25 cellular contexts compared by ENCODE assay signal in genomic region chr16:71788578-71788977, GRCh38. TPM values are rescaled to one million over a fixed set of nuclear protein-coding genes. Genes with fewer than 3 reads are reported as not detected.
DNase-seq lines count a peak whose midpoint lies in the region; ATAC-seq and TF ChIP-seq lines count a peak whose summit lies in the region.
"Had no signal": no experiment of that assay in that cellular context is flagged by ENCODE, and none has a peak within 500 bp of the region (broad histone marks: within the 10 kb centered on the region; RNA-seq: fewer than 3 reads in every experiment).

No MANE protein-coding gene starts in this region.

- H3K4me3 Mint-ChIP-seq in MCF 10A (ENCODE audit: unreplicated experiment) = no peak overlapping the region
- H3K4me3 Mint-ChIP-seq in T-helper 17 cell = no peak overlapping the region
- no peak overlapping the region for H3K4me3 Mint-ChIP-seq in type B pancreatic cell
- H3K4me3 Mint-ChIP-seq: CD14-positive monocyte; CD4-positive, alpha-beta T cell; CD8-positive, alpha-beta memory T cell; GM23338; H9; HFFc6 had no signal

- H3K36me3 Mint-ChIP-seq in MCF 10A (ENCODE audit: insufficient read depth, unreplicated experiment) = peaks cover 58% of the 10 kb centered on the region
- peaks cover 4% of the 10 kb centered on the region for H3K36me3 Mint-ChIP-seq in T-helper 17 cell (ENCODE audit: low read depth)
- H3K36me3 Mint-ChIP-seq in type B pancreatic cell = peaks cover 23% of the 10 kb centered on the region

- ATAC-seq in T-helper 17 cell (no peak), GM18498 (IDR thresholded peaks at IDR 0.05; ENCODE audit: unreplicated experiment) (no peak)
- ATAC-seq: A549, GM12878, GM23338, HCT116 had no signal

- 89% methylated on average over 2 of the region's 2 CpGs for WGBS in mammary epithelial cell (ENCODE audit: low coverage, missing lambda C conversion rate)

- no peak overlapping the region for H3K27ac ChIP-seq in breast epithelium
- H3K27ac ChIP-seq in mammary epithelial cell (ENCODE audit: insufficient read depth, low read depth, low read length) = no peak overlapping the region
- no peak overlapping the region for H3K27ac ChIP-seq in PC-9
- H3K27ac ChIP-seq: A549; BLaER1 treated with 17β-estradiol and CSF1 and Interleukin-3, amounts not matched to agents 10 nM and 100 nM had no signal

- dilution Hi-C loops in mammary epithelial cell (cut with HindIII; ENCODE audit: low sequenced_read_pairs) = loop anchor here (5.0 kb wide), 2 partner anchors 56 to 59 kb away; partner anchors contain the start of gene ATXN1L

- no peak overlapping the region for H3K4me2 ChIP-seq in mammary epithelial cell (ENCODE audit: insufficient read depth, low read depth, low read length)
- no peak overlapping the region for H3K4me2 ChIP-seq in PC-9
- H3K4me2 ChIP-seq: A549; BLaER1 treated with 17β-estradiol and CSF1 and Interleukin-3, amounts not matched to agents 10 nM and 100 nM; GM23338 had no signal

- H3K27me3 ChIP-seq in breast epithelium (no peaks in the 10 kb centered on the region), mammary epithelial cell (ENCODE audit: insufficient read depth, low read length) (no peaks in the 10 kb centered on the region), PC-9 (ENCODE audit: insufficient read depth, low read depth) (no peaks in the 10 kb centered on the region)
- H3K27me3 ChIP-seq: BE2C; BLaER1 treated with 17β-estradiol and CSF1 and Interleukin-3, amounts not matched to agents 10 nM and 100 nM had no signal

- TF ChIP-seq POLR2A in breast epithelium (IDR thresholded peaks at IDR 0.05) = no peak

- in situ Hi-C loops in mammary epithelial cell (cut with MboI; ENCODE audit: low sequenced_read_pairs in 2 of 2) = no loop called here

- H3K9me2 ChIP-seq in PC-9 (ENCODE audit: insufficient read depth) = no peaks in the 10 kb centered on the region

- no peaks in the 10 kb centered on the region for H3K27me3 Mint-ChIP-seq in MCF 10A (ENCODE audit: insufficient read depth, unreplicated experiment)
- no peaks in the 10 kb centered on the region for H3K27me3 Mint-ChIP-seq in T-helper 17 cell
- no peaks in the 10 kb centered on the region for H3K27me3 Mint-ChIP-seq in type B pancreatic cell
- H3K27me3 Mint-ChIP-seq: CD4-positive, alpha-beta T cell; CD8-positive, alpha-beta memory T cell had no signal

- H3K4me3 ChIP-seq in breast epithelium (no peak overlapping the region), mammary epithelial cell (replicated peaks in 1 of 3; ENCODE audit: insufficient read depth in 1 of 3, low read depth in 2 of 3, low read length in 3 of 3) (no peak overlapping the region), PC-9 (no peak overlapping the region)
- H3K4me3 ChIP-seq: A549; BLaER1 treated with 17β-estradiol and CSF1 and Interleukin-3, amounts not matched to agents 10 nM and 100 nM; GM12878; GM23338 had no signal

- no peaks in the 10 kb centered on the region for H3K36me3 ChIP-seq in breast epithelium
- H3K36me3 ChIP-seq in mammary epithelial cell (ENCODE audit: insufficient read depth, low read length) = peaks cover 16% of the 10 kb centered on the region
- H3K36me3 ChIP-seq in PC-9 (ENCODE audit: low read depth) = peaks cover 20% of the 10 kb centered on the region

- DNase-seq in MCF 10A (ENCODE audit: unreplicated experiment) = no peak
- no peak for DNase-seq in breast epithelium (ENCODE audit: low spot score in 2 of 2)
- DNase-seq in T-helper 17 cell = no peak
- DNase-seq in mammary epithelial cell = no peak
- peak; percentile 16 for DNase-seq in type B pancreatic cell (ENCODE audit: extremely low spot score, unreplicated experiment)
- DNase-seq in PC-9 = no peak
- DNase-seq: 8988T; ACHN; AML-193; BE2C; CD4-positive, alpha-beta T cell; CD8-positive, alpha-beta memory T cell; DMS 273 treated with DMSO at 0.1 percent for 48 hours; DMS79; EL; GDM1; H9; HFFc6 had no signal

- H3K9me3 ChIP-seq in breast epithelium = no peaks in the 10 kb centered on the region
- H3K9me3 ChIP-seq in T-helper 17 cell (ENCODE audit: control insufficient read depth, low read length, poor library complexity, severe bottlenecking) = no peaks in the 10 kb centered on the region
- no peaks in the 10 kb centered on the region for H3K9me3 ChIP-seq in mammary epithelial cell (replicated peaks; ENCODE audit: insufficient read depth, low read length)
- no peaks in the 10 kb centered on the region for H3K9me3 ChIP-seq in PC-9 (ENCODE audit: insufficient read depth, low read depth)
- H3K9me3 ChIP-seq: A549; BE2C; BLaER1 treated with 17β-estradiol and CSF1 and Interleukin-3, amounts not matched to agents 10 nM and 100 nM had no signal

- TF ChIP-seq CTCF in MCF 10A (IDR thresholded peaks at IDR 0.05; ENCODE audit: unreplicated experiment) (no peak), breast epithelium (IDR thresholded peaks at IDR 0.05) (no peak), mammary epithelial cell (conservative IDR thresholded peaks at IDR 0.05 in 1 of 2, IDR thresholded peaks at IDR 0.05 in 1 of 2; ENCODE audit: extremely low read depth in 1 of 2, insufficient read depth in 1 of 2, low read depth in 1 of 2, low read length in 2 of 2) (no peak), type B pancreatic cell (conservative IDR thresholded peaks at IDR 0.05) (no peak), PC-9 (conservative IDR thresholded peaks at IDR 0.05) (no peak)

- H3K4me1 ChIP-seq in breast epithelium (no peaks in the 10 kb centered on the region), mammary epithelial cell (ENCODE audit: insufficient read depth, low read length) (no peaks in the 10 kb centered on the region), PC-9 (replicated peaks; ENCODE audit: insufficient read depth) (no peaks in the 10 kb centered on the region)
- H3K4me1 ChIP-seq: A549, BE2C had no signal

- CTCF ChIA-PET in MCF 10A (lab: Yijun Ruan, JAX) = interaction anchor here (0.6 kb wide), 2 partner anchors 80 to 1095 kb away, joined by 3 to 5 read pairs; no protein-coding TSS in a partner anchor
- CTCF ChIA-PET in mammary epithelial cell (lab: Charles Lee; ENCODE audit: low non-redundant PET) = no interaction called here
- CTCF ChIA-PET in PC-9 (lab: Charles Lee) = no interaction called here

- POLR2A ChIA-PET in MCF 10A (lab: Yijun Ruan, JAX) = interaction anchor here (1.7 kb wide), 1 partner anchor 19 kb away, joined by 13 read pairs; the partner anchor contains the start of gene AP1G1
- POLR2A ChIA-PET in PC-9 (lab: Charles Lee; ENCODE audit: unreplicated experiment) = no interaction called here

- H3K9ac ChIP-seq in mammary epithelial cell (ENCODE audit: insufficient read depth, low read length) = no peak overlapping the region
- H3K9ac ChIP-seq: BLaER1 treated with 17β-estradiol and CSF1 and Interleukin-3, amounts not matched to agents 10 nM and 100 nM had no signal

- H4K20me1 ChIP-seq in mammary epithelial cell (ENCODE audit: insufficient read depth, low read length) (no peaks in the 10 kb centered on the region), PC-9 (ENCODE audit: insufficient read depth) (peaks cover 71% of the 10 kb centered on the region)

- H2AFZ ChIP-seq in mammary epithelial cell (ENCODE audit: low read depth, low read length) (no peak overlapping the region), PC-9 (no peak overlapping the region)
- H2AFZ ChIP-seq: GM23338 had no signal

- H3K9me3 Mint-ChIP-seq in MCF 10A (ENCODE audit: unreplicated experiment) (no peaks in the 10 kb centered on the region), type B pancreatic cell (no peaks in the 10 kb centered on the region)
- H3K9me3 Mint-ChIP-seq: CD14-positive monocyte; CD4-positive, alpha-beta T cell; CD8-positive, alpha-beta memory T cell; GM23338; H9; HFFc6 had no signal

- peaks cover 3% of the 10 kb centered on the region; the same call in 1 of the 2 replicates for H3F3A ChIP-seq in PC-9 (ENCODE audit: insufficient read depth, low read depth)

- TSS peak; percentile 20 for BruUV-seq in MCF 10A (replicated peaks; lab: Mats Ljungman, UMichigan)
- TSS peak; percentile 14 for BruUV-seq in mammary epithelial cell (replicated peaks; lab: Mats Ljungman, UMichigan)
- no TSS peak for BruUV-seq in PC-9 (replicated peaks; lab: Mats Ljungman, UMichigan)

- no peaks in the 10 kb centered on the region for H3K4me1 Mint-ChIP-seq in MCF 10A (ENCODE audit: insufficient read depth, unreplicated experiment)
- peaks cover 30% of the 10 kb centered on the region for H3K4me1 Mint-ChIP-seq in T-helper 17 cell
- H3K4me1 Mint-ChIP-seq in type B pancreatic cell (ENCODE audit: unreplicated experiment) = peaks cover 6% of the 10 kb centered on the region
- H3K4me1 Mint-ChIP-seq: GM23338, H9 had no signal

- intact Hi-C loops in MCF 10A (cut with micrococcal nuclease) = no loop called here
- intact Hi-C loops in breast epithelium (cut with DNase I; ENCODE audit: low total_unique reads) = no loop called here
- intact Hi-C loops in mammary epithelial cell (cut with micrococcal nuclease) = loop anchor here (2.0 kb wide), 1 partner anchor 20 kb away; the partner anchor contains the start of gene AP1G1
- intact Hi-C loops in PC-9 (cut with micrococcal nuclease; ENCODE audit: unreplicated experiment) = no loop called here

- H3K27ac Mint-ChIP-seq in MCF 10A (ENCODE audit: low read depth, unreplicated experiment) (no peak overlapping the region), T-helper 17 cell (peak overlapping the region; percentile 24), type B pancreatic cell (no peak overlapping the region)
- H3K27ac Mint-ChIP-seq: CD4-positive, alpha-beta T cell; GM23338 had no signal

- peaks cover 91% of the 10 kb centered on the region for H3K79me2 ChIP-seq in mammary epithelial cell (ENCODE audit: insufficient read depth, low read length)
- H3K79me2 ChIP-seq in PC-9 (ENCODE audit: low read depth) = peaks cover 82% of the 10 kb centered on the region

RNA-seq across cellular contexts. Expression of gene AP1G1, which starts 20.1 kb away (rescaled TPM):
- total RNA-seq in MCF 10A (2022) (99.5 and 100 TPM in 2 replicates), breast epithelium (100 to 1,000 TPM in 1 of 3 donors, 10 to 100 TPM in 2; 65.8 to 121 (median 95.7) TPM), T-helper 17 cell (100 to 1,000 TPM; 150 to 160 TPM), mammary epithelial cell (10 to 100 TPM; 80.1 to 95.4 TPM), type B pancreatic cell (ENCODE audit: low replicate concordance) (90.5 and 115 TPM in 2 replicates), PC-9 (2021) (60.1 and 72.5 TPM in 2 replicates)
- 80.2 TPM for polyA plus RNA-seq in mammary epithelial cell
- polyA minus RNA-seq in mammary epithelial cell = 170 TPM

RNA-seq across cellular contexts. Expression of gene ATXN1L, which starts 57.2 kb away (rescaled TPM):
- total RNA-seq in MCF 10A (2022) = 18.2 and 20.4 TPM in 2 replicates
- 10 to 100 TPM; 19.3 to 41.1 (median 28.0) TPM for total RNA-seq in breast epithelium
- 10 to 100 TPM; 39.9 to 46.3 TPM for total RNA-seq in T-helper 17 cell
- 10 to 100 TPM; 15.5 to 16.7 TPM for total RNA-seq in mammary epithelial cell
- 10.4 TPM for polyA plus RNA-seq in mammary epithelial cell
- polyA minus RNA-seq in mammary epithelial cell = 15.9 TPM
- total RNA-seq in type B pancreatic cell (ENCODE audit: low replicate concordance) = 27.8 and 29.0 TPM in 2 replicates
- 18.2 and 25.3 TPM in 2 replicates for total RNA-seq in PC-9 (2021)
